Comparison of ENCODE assay signal across 10 cellular contexts in the genomic region with DNA sequence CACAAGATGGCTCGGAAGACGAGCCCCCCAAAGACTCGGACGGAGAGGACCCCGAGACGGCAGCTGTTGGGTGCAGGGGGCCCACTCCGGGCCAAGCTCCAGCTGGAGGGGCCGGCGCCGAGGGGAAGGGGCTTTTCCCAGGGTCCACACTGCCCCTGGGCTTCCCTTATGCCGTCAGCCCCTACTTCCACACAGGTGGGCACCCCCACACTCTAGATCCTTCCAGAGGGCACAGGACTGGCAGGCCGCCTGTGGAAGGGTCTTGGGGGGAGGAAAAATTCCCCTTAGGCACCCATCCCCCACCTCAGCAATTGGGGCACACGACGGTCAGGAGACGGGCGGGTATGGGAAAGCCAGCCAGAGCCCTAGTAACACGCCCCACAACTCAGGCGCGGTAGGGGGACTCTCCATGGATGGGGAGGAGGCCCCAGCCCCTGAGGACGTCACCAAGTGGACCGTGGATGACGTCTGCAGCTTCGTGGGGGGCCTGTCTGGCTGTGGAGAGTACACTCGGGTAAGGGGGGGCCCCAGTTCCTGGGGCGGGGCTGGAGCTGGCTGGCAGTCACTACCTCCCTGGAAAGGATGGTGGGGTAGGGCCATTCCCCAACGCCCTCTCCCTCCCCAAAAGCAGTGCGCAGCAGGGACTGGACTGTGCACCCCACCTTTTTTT. TPM values are rescaled to one million over a fixed set of nuclear protein-coding genes. Genes with fewer than 3 reads are reported as not detected.
DNase-seq lines count a peak whose midpoint lies in the region; ATAC-seq and TF ChIP-seq lines count a peak whose summit lies in the region.
"Had no signal": no experiment of that assay in that cellular context is flagged by ENCODE, and none has a peak within 500 bp of the region (broad histone marks: within the 10 kb centered on the region; RNA-seq: fewer than 3 reads in every experiment).

No MANE protein-coding gene starts in this region.

- H3K4me3 Mint-ChIP-seq in T-helper 17 cell (peak overlapping the region; percentile 45), type B pancreatic cell (no peak overlapping the region)

- intact Hi-C loops in heart right ventricle (cut with DNase I) = no loop called here
- intact Hi-C loops in sigmoid colon (cut with DNase I) = loop anchor here (5.0 kb wide), 1 partner anchor 36 kb away; no protein-coding TSS in a partner anchor

- 14 to 17% methylated on average over 26 to 27 of the region's 27 CpGs for WGBS in heart right ventricle, 2 donors
- WGBS in sigmoid colon, 2 donors = 4 to 16% methylated on average over 27 of the region's 27 CpGs

- H3K4me1 ChIP-seq in HAP-1 (peaks cover 22% of the 10 kb centered on the region), heart right ventricle (peaks cover 3 to 55% (median 33%) of the 10 kb centered on the region in 9 donors), sigmoid colon (peaks cover 0 to 40% (median 38%) of the 10 kb centered on the region in 4 donors)

- no peaks in the 10 kb centered on the region for H3K9me3 ChIP-seq in HAP-1
- H3K9me3 ChIP-seq in T-helper 17 cell (ENCODE audit: control insufficient read depth, low read length, poor library complexity, severe bottlenecking) = no peaks in the 10 kb centered on the region
- H3K9me3 ChIP-seq in heart right ventricle = no peaks in the 10 kb centered on the region
- no peaks in the 10 kb centered on the region for H3K9me3 ChIP-seq in sigmoid colon

- peak overlapping the region; percentile 15 for H3K4me3 ChIP-seq in HAP-1
- H3K4me3 ChIP-seq in heart right ventricle = peak overlapping the region in 5 of 10 donors; percentile 11 to 51 (median 48)
- H3K4me3 ChIP-seq in sigmoid colon = peak overlapping the region in 3 of 4 donors; percentile 19 to 49 (median 42)

- H3K36me3 Mint-ChIP-seq in T-helper 17 cell (ENCODE audit: low read depth) (peaks cover 3% of the 10 kb centered on the region), type B pancreatic cell (peaks cover 3% of the 10 kb centered on the region)

- TF ChIP-seq CTCF in heart right ventricle (IDR thresholded peaks at IDR 0.05) = no peak
- TF ChIP-seq CTCF in sigmoid colon (IDR thresholded peaks at IDR 0.05) = no peak
- no peak for TF ChIP-seq CTCF in type B pancreatic cell (conservative IDR thresholded peaks at IDR 0.05)

- in situ Hi-C loops in HAP-1 (cut with MboI; ENCODE audit: low sequenced_read_pairs) = no loop called here

- H3K4me1 Mint-ChIP-seq in T-helper 17 cell (peaks cover 7% of the 10 kb centered on the region), type B pancreatic cell (ENCODE audit: unreplicated experiment) (peaks cover 17% of the 10 kb centered on the region)

- ATAC-seq in T-helper 17 cell (no peak), heart right ventricle (peak in 6 of 8 donors; percentile 3 to 15 (median 8)), GM21786 (IDR thresholded peaks at IDR 0.05; ENCODE audit: unreplicated experiment) (no peak)

- no peaks in the 10 kb centered on the region for H3K9me3 Mint-ChIP-seq in type B pancreatic cell

- H3K27me3 ChIP-seq in HAP-1 (ENCODE audit: low read depth) = no peaks in the 10 kb centered on the region
- H3K27me3 ChIP-seq in heart right ventricle = peaks cover 11 to 57% (median 47%) of the 10 kb centered on the region in 7 donors
- peaks cover 42 to 59% (median 51%) of the 10 kb centered on the region in 3 donors for H3K27me3 ChIP-seq in sigmoid colon

- H3K27me3 Mint-ChIP-seq in T-helper 17 cell (peaks cover 15% of the 10 kb centered on the region), type B pancreatic cell (peaks cover 10% of the 10 kb centered on the region)

- no peak for TF ChIP-seq EP300 in sigmoid colon (IDR thresholded peaks at IDR 0.05)

- peak in 1 of 2 experiments; percentile 36 for DNase-seq in HAP-1 (ENCODE audit: low spot score in 2 of 2)
- DNase-seq in T-helper 17 cell = no peak
- peak; percentile 47 to 56 for DNase-seq in heart right ventricle
- DNase-seq in sigmoid colon = peak; percentile 86
- DNase-seq in type B pancreatic cell (ENCODE audit: extremely low spot score, unreplicated experiment) = no peak
- no peak for DNase-seq in NCI-H524 (lab: John Stamatoyannopoulos, UW)
- DNase-seq in cerebellum (ENCODE audit: low spot score) = no peak
- DNase-seq: central memory CD4-positive, alpha-beta T cell; MV-4-11 had no signal

- H3K27ac ChIP-seq in heart right ventricle (peak overlapping the region in 7 of 10 donors; percentile 64 to 87 (median 77)), sigmoid colon (peak overlapping the region in 3 of 4 donors; percentile 56 to 75 (median 64))

- H3K27ac Mint-ChIP-seq in T-helper 17 cell (no peak overlapping the region), type B pancreatic cell (no peak overlapping the region)

- H3K36me3 ChIP-seq in HAP-1 (replicated peaks) = peaks cover 43% of the 10 kb centered on the region
- peaks cover 0 to 37% (median 29%) of the 10 kb centered on the region in 9 donors for H3K36me3 ChIP-seq in heart right ventricle
- H3K36me3 ChIP-seq in sigmoid colon = peaks cover 0 to 36% (median 4%) of the 10 kb centered on the region in 4 donors

- TF ChIP-seq POLR2A in sigmoid colon (IDR thresholded peaks at IDR 0.05) = no peak

RNA-seq across cellular contexts. Expression of gene NOC2L, which starts 16.1 kb away (rescaled TPM):
- total RNA-seq in T-helper 17 cell (10 to 100 TPM; 45.2 to 51.7 TPM), heart right ventricle (10 to 100 TPM; 38.3 to 52.5 (median 42.6) TPM), sigmoid colon (10 to 100 TPM; 26.0 to 32.6 (median 27.8) TPM), type B pancreatic cell (ENCODE audit: low replicate concordance) (75.1 and 87.2 TPM in 2 replicates), cerebellum (30.2 TPM)
- polyA plus RNA-seq in heart right ventricle (10 to 100 TPM; 62.5 to 64.8 TPM), sigmoid colon (10 to 100 TPM; 25.4 to 81.6 (median 25.8) TPM)

RNA-seq across cellular contexts. Expression of gene KLHL17, which starts 17.4 kb away (rescaled TPM):
- 10 to 100 TPM; 16.1 to 16.6 TPM for total RNA-seq in T-helper 17 cell
- 1 to 10 TPM; 1.3 to 6.6 (median 3.2) TPM for total RNA-seq in heart right ventricle
- 10 to 100 TPM in 1 of 2 donors, 1 to 10 TPM in 1; 7.7 to 10.2 TPM for polyA plus RNA-seq in heart right ventricle
- total RNA-seq in sigmoid colon = 10 to 100 TPM in 1 of 4 donors, 1 to 10 TPM in 3; 4.5 to 10.5 (median 5.1) TPM
- polyA plus RNA-seq in sigmoid colon = 10 to 100 TPM in 1 of 3 donors, 1 to 10 TPM in 1, under 1 TPM in 1; 0.69 to 10.8 (median 1.2) TPM
- total RNA-seq in type B pancreatic cell (ENCODE audit: low replicate concordance) = 31.5 and 42.2 TPM in 2 replicates
- total RNA-seq in cerebellum = 7.3 TPM

RNA-seq across cellular contexts. Expression of gene SAMD11, which starts 19.3 kb away (rescaled TPM):
- total RNA-seq in T-helper 17 cell = not detected
- total RNA-seq in heart right ventricle = 1 to 10 TPM in 8 of 10 donors, under 1 TPM in 2; 0.87 to 2.2 (median 1.2) TPM
- 1 to 10 TPM; 1.5 to 2.4 TPM for polyA plus RNA-seq in heart right ventricle
- 1 to 10 TPM; 2.1 to 4.6 (median 4.2) TPM for total RNA-seq in sigmoid colon
- polyA plus RNA-seq in sigmoid colon = 1 to 10 TPM in 2 of 3 donors, under 1 TPM in 1; 0.60 to 4.9 (median 3.7) TPM
- total RNA-seq in type B pancreatic cell (ENCODE audit: low replicate concordance) = 13.1 and 50.5 TPM in 2 replicates
- total RNA-seq in cerebellum = 2.4 TPM

RNA-seq across cellular contexts. Expression of gene PLEKHN1, which starts 23.3 kb away (rescaled TPM):
- 1 to 10 TPM; 3.4 to 4.3 TPM for total RNA-seq in T-helper 17 cell
- under 1 TPM in 2 of 10 donors, not detected in 8; 0.13 to 0.30 TPM for total RNA-seq in heart right ventricle
- under 1 TPM; 0.28 to 0.37 TPM for polyA plus RNA-seq in heart right ventricle
- total RNA-seq in sigmoid colon = not detected
- 1 to 10 TPM in 1 of 3 donors, under 1 TPM in 1, not detected in 1; 0.46 to 1.5 TPM for polyA plus RNA-seq in sigmoid colon
- 6.4 and 16.7 TPM in 2 replicates for total RNA-seq in type B pancreatic cell (ENCODE audit: low replicate concordance)
- total RNA-seq in cerebellum = not detected

RNA-seq across cellular contexts. Expression of gene PERM1, which starts 38.9 kb away (rescaled TPM):
- total RNA-seq in T-helper 17 cell (not detected), heart right ventricle (100 to 1,000 TPM in 8 of 10 donors, 10 to 100 TPM in 2; 66.2 to 238 (median 122) TPM), sigmoid colon (under 1 TPM in 1 of 4 donors, not detected in 3; under 0.01 TPM), type B pancreatic cell (ENCODE audit: low replicate concordance) (0.34 and 0.62 TPM in 2 replicates), cerebellum (0.18 TPM)
- polyA plus RNA-seq in heart right ventricle (100 to 1,000 TPM in 1 of 2 donors, 10 to 100 TPM in 1; 55.1 to 513 TPM), sigmoid colon (under 1 TPM in 2 of 3 donors, not detected in 1; 0.16 to 0.69 TPM)

Comparison
In these comparisons a context has a peak if more than half of its experiments do, and no peak if none do; other contexts are left out.
1. DNase-seq: peak in heart right ventricle (2 of 2) and sigmoid colon (single experiment); none in T-helper 17 cell (0 of 3), type B pancreatic cell (single experiment), NCI-H524 (0 of 2) and cerebellum (single experiment).
2. ATAC-seq: peak in heart right ventricle (6 of 8); none in T-helper 17 cell (single experiment) and GM21786 (single experiment).